ENCODE assay signal across 36 cellular contexts in the genomic region with DNA sequence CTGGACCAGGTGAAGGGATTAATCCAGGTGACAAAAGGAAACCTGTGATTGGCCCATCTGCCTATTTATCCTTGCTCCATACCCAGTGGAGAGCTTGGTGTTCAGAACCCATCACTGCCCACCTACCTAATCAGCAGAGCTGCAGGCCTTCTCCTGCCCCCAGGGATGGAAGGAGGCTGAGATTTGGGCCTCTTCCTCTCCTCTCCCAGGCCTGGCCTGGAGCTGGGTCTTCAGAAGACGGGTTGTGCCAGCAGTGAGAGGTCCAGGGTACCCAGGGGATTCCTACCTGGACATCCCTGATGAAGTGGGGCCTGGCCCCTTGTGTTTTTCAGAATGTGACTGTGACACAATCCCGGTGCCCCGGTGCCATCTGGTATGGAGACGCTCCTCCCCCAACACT.
"Had no signal": no experiment of that assay in that cellular context is flagged by ENCODE, and none has a peak within 500 bp of the region (broad histone marks: within the 10 kb centered on the region; RNA-seq: fewer than 3 reads in every experiment).

No MANE protein-coding gene starts in this region.

- ATAC-seq: activated CD4-positive, alpha-beta T cell treated with anti-CD3 and anti-CD28 coated beads for 36 hours; activated CD8-positive, alpha-beta memory T cell treated with anti-CD3 and anti-CD28 coated beads, Interleukin-2, amount 10 ng/mL, durations not matched to agents 7 days and 5 days; activated CD8-positive, alpha-beta T cell treated with anti-CD3 and anti-CD28 coated beads, Interleukin-2, amount 10 ng/mL, durations not matched to agents 7 days and 5 days; activated naive CD8-positive, alpha-beta T cell treated with anti-CD3 and anti-CD28 coated beads, Interleukin-2, amount 50 U/mL, for 24 hours had no signal

- H3K9me3 ChIP-seq: ascending aorta had no signal

- H3K4me3 ChIP-seq: ascending aorta, cardiac muscle cell had no signal

- H3K9me3 Mint-ChIP-seq: activated B cell treated with CpG ODN at 0.5 μM for 24 hours; activated CD4-positive, alpha-beta memory T cell treated with anti-CD3 and anti-CD28 coated beads for 36 hours; activated naive CD4-positive, alpha-beta T cell treated with anti-CD3 and anti-CD28 coated beads, Interleukin-2, amount 10 ng/mL, durations not matched to agents 7 days and 5 days; activated naive CD4-positive, alpha-beta T cell treated with anti-CD3 and anti-CD28 coated beads, Interleukin-2, amount 50 U/mL, for 24 hours; activated naive CD8-positive, alpha-beta T cell treated with anti-CD3 and anti-CD28 coated beads, Interleukin-2, amount 10 ng/mL, durations not matched to agents 7 days and 5 days; activated naive CD8-positive, alpha-beta T cell treated with anti-CD3 and anti-CD28 coated beads, Interleukin-2, amount 50 U/mL, for 24 hours; activated T-cell treated with anti-CD3 and anti-CD28 coated beads, Interleukin-2, amount 50 U/mL, for 24 hours; activated T-helper 2 cell treated with anti-CD3 and anti-CD28 coated beads, Interferon-gamma antibody, Interleukin-2, Interleukin-4, amounts not matched to agents 10 μg/mL and 5 μg/mL and 100 μg/mL, durations not matched to agents 14 hours and 24 hours and 36 hours; brain; central memory CD8-positive, alpha-beta T cell; T-helper 1 cell treated with Interleukin-12 subunit alpha and Interleukin-12 subunit beta and Interleukin-4 antibody, amounts not matched to agents 30 μg/mL and 1 μg/mL, for 36 hours; T-helper 2 cell treated with Interferon-gamma antibody and Interleukin-4, amounts not matched to agents 5 μg/mL and 100 μg/mL, for 36 hours had no signal

- H3K4me1 ChIP-seq: ascending aorta had no signal

- H3K36me3 ChIP-seq: ascending aorta, cardiac muscle cell had no signal

- H3K4me3 Mint-ChIP-seq: activated B cell treated with CpG ODN at 0.5 μM for 24 hours; activated CD4-positive, alpha-beta memory T cell treated with anti-CD3 and anti-CD28 coated beads for 36 hours; activated CD4-positive, alpha-beta T cell treated with anti-CD3 and anti-CD28 coated beads for 36 hours; activated CD8-positive, alpha-beta memory T cell treated with anti-CD3 and anti-CD28 coated beads, Interleukin-2, amount 10 ng/mL, durations not matched to agents 7 days and 5 days; activated CD8-positive, alpha-beta T cell treated with anti-CD3 and anti-CD28 coated beads, Interleukin-2, amount 10 ng/mL, durations not matched to agents 7 days and 5 days; activated naive CD4-positive, alpha-beta T cell treated with anti-CD3 and anti-CD28 coated beads, Interleukin-2, amount 10 ng/mL, durations not matched to agents 7 days and 5 days; activated naive CD4-positive, alpha-beta T cell treated with anti-CD3 and anti-CD28 coated beads, Interleukin-2, amount 50 U/mL, for 24 hours; activated naive CD8-positive, alpha-beta T cell; activated naive CD8-positive, alpha-beta T cell treated with anti-CD3 and anti-CD28 coated beads, Interleukin-2, amount 10 ng/mL, durations not matched to agents 7 days and 5 days; activated naive CD8-positive, alpha-beta T cell treated with anti-CD3 and anti-CD28 coated beads, Interleukin-2, amount 50 U/mL, for 24 hours; activated T-cell treated with anti-CD3 and anti-CD28 coated beads, Interleukin-2, amount 50 U/mL, for 24 hours; brain; central memory CD8-positive, alpha-beta T cell; T-helper 1 cell treated with Interleukin-12 subunit alpha and Interleukin-12 subunit beta and Interleukin-4 antibody, amounts not matched to agents 30 μg/mL and 1 μg/mL, for 36 hours; T-helper 2 cell treated with Interferon-gamma antibody and Interleukin-4, amounts not matched to agents 5 μg/mL and 100 μg/mL, for 36 hours had no signal

- H3K27ac Mint-ChIP-seq: activated B cell treated with CpG ODN at 0.5 μM for 24 hours; activated CD4-positive, alpha-beta memory T cell treated with anti-CD3 and anti-CD28 coated beads for 36 hours; activated CD4-positive, alpha-beta T cell treated with anti-CD3 and anti-CD28 coated beads for 36 hours; activated CD8-positive, alpha-beta memory T cell treated with anti-CD3 and anti-CD28 coated beads, Interleukin-2, amount 10 ng/mL, durations not matched to agents 7 days and 5 days; activated CD8-positive, alpha-beta T cell treated with anti-CD3 and anti-CD28 coated beads, Interleukin-2, amount 10 ng/mL, durations not matched to agents 7 days and 5 days; activated naive CD4-positive, alpha-beta T cell treated with anti-CD3 and anti-CD28 coated beads, Interleukin-2, amount 10 ng/mL, durations not matched to agents 7 days and 5 days; activated naive CD4-positive, alpha-beta T cell treated with anti-CD3 and anti-CD28 coated beads, Interleukin-2, amount 50 U/mL, for 24 hours; activated naive CD8-positive, alpha-beta T cell; activated naive CD8-positive, alpha-beta T cell treated with anti-CD3 and anti-CD28 coated beads, Interleukin-2, amount 10 ng/mL, durations not matched to agents 7 days and 5 days; activated naive CD8-positive, alpha-beta T cell treated with anti-CD3 and anti-CD28 coated beads, Interleukin-2, amount 50 U/mL, for 24 hours; activated T-cell treated with anti-CD3 and anti-CD28 coated beads, Interleukin-2, amount 50 U/mL, for 24 hours; activated T-helper 2 cell treated with anti-CD3 and anti-CD28 coated beads, Interferon-gamma antibody, Interleukin-2, Interleukin-4, amounts not matched to agents 10 μg/mL and 5 μg/mL and 100 μg/mL, durations not matched to agents 14 hours and 24 hours and 36 hours; brain; T-helper 1 cell treated with Interleukin-12 subunit alpha and Interleukin-12 subunit beta and Interleukin-4 antibody, amounts not matched to agents 30 μg/mL and 1 μg/mL, for 36 hours; T-helper 2 cell treated with Interferon-gamma antibody and Interleukin-4, amounts not matched to agents 5 μg/mL and 100 μg/mL, for 36 hours had no signal

- DNase-seq: activated B cell treated with CpG ODN at 0.5 μM for 24 hours; activated CD4-positive, alpha-beta memory T cell treated with anti-CD3 and anti-CD28 coated beads for 36 hours; activated CD4-positive, alpha-beta T cell treated with anti-CD3 and anti-CD28 coated beads for 36 hours; activated CD4-positive, alpha-beta T cell treated with anti-CD3 and anti-CD28 coated beads for 48 hours; activated CD4-positive, alpha-beta T cell treated with anti-CD3 and anti-CD28 coated beads, Interleukin-2, amount 50 U/mL, for 1 hour; activated CD4-positive, alpha-beta T cell treated with anti-CD3 and anti-CD28 coated beads, Interleukin-2, amount 50 U/mL, for 4 hours; activated CD4-positive, CD25-positive, alpha-beta regulatory T cell treated with anti-CD3 and anti-CD28 coated beads, Interleukin-2, amount 50 U/mL, for 72 hours; activated CD8-positive, alpha-beta memory T cell treated with anti-CD3 and anti-CD28 coated beads for 24 hours; activated CD8-positive, alpha-beta memory T cell treated with anti-CD3 and anti-CD28 coated beads, Interleukin-2, amount 10 ng/mL, durations not matched to agents 7 days and 5 days; activated CD8-positive, alpha-beta memory T cell treated with anti-CD3 and anti-CD28 coated beads, Interleukin-2, amount 50 U/mL, for 48 hours; activated CD8-positive, alpha-beta T cell treated with anti-CD3 and anti-CD28 coated beads, Interleukin-2, amount 10 ng/mL, durations not matched to agents 7 days and 5 days; activated effector memory CD4-positive, alpha-beta T cell treated with Interleukin-2 at 50 U/mL for 16 hours; activated gamma-delta T cell; activated naive CD4-positive, alpha-beta T cell treated with anti-CD3 and anti-CD28 coated beads, Interleukin-2, amount 10 ng/mL, durations not matched to agents 7 days and 5 days; activated naive CD4-positive, alpha-beta T cell treated with Interleukin-2 at 50 U/mL for 16 hours; activated naive CD8-positive, alpha-beta T cell treated with anti-CD3 and anti-CD28 coated beads, Interleukin-2, amount 10 ng/mL, durations not matched to agents 7 days and 5 days; activated naive CD8-positive, alpha-beta T cell treated with anti-CD3 and anti-CD28 coated beads, Interleukin-2, amount 50 U/mL, for 24 hours; activated T-cell treated with anti-CD3 and anti-CD28 coated beads, Interleukin-2, amount 50 U/mL, for 24 hours; activated T-cell treated with anti-CD3 and anti-CD28 coated beads, Interleukin-2, amount 50 U/mL, for 48 hours; amygdala; anterior cingulate cortex; caudate nucleus; cerebellar nuclear complex; T-helper 1 cell; T-helper 2 cell; T-helper 9 cell had no signal

- H3K27me3 ChIP-seq: ascending aorta, cardiac muscle cell had no signal

- H3K4me1 Mint-ChIP-seq: activated B cell treated with CpG ODN at 0.5 μM for 24 hours; activated CD4-positive, alpha-beta T cell treated with anti-CD3 and anti-CD28 coated beads for 36 hours; activated CD8-positive, alpha-beta memory T cell treated with anti-CD3 and anti-CD28 coated beads, Interleukin-2, amount 10 ng/mL, durations not matched to agents 7 days and 5 days; activated naive CD4-positive, alpha-beta T cell treated with anti-CD3 and anti-CD28 coated beads, Interleukin-2, amount 10 ng/mL, durations not matched to agents 7 days and 5 days; activated naive CD4-positive, alpha-beta T cell treated with anti-CD3 and anti-CD28 coated beads, Interleukin-2, amount 50 U/mL, for 24 hours; activated naive CD8-positive, alpha-beta T cell treated with anti-CD3 and anti-CD28 coated beads, Interleukin-2, amount 10 ng/mL, durations not matched to agents 7 days and 5 days; activated naive CD8-positive, alpha-beta T cell treated with anti-CD3 and anti-CD28 coated beads, Interleukin-2, amount 50 U/mL, for 24 hours; brain; central memory CD8-positive, alpha-beta T cell had no signal

- H3K27ac ChIP-seq: ascending aorta, cardiac muscle cell, VCaP had no signal

- H3K27me3 Mint-ChIP-seq: activated CD4-positive, alpha-beta memory T cell treated with anti-CD3 and anti-CD28 coated beads for 36 hours; activated CD8-positive, alpha-beta memory T cell treated with anti-CD3 and anti-CD28 coated beads, Interleukin-2, amount 10 ng/mL, durations not matched to agents 7 days and 5 days; activated naive CD8-positive, alpha-beta T cell; activated naive CD8-positive, alpha-beta T cell treated with anti-CD3 and anti-CD28 coated beads, Interleukin-2, amount 50 U/mL, for 24 hours; activated T-cell treated with anti-CD3 and anti-CD28 coated beads, Interleukin-2, amount 50 U/mL, for 24 hours had no signal

- H3K36me3 Mint-ChIP-seq: activated CD4-positive, alpha-beta memory T cell treated with anti-CD3 and anti-CD28 coated beads for 36 hours; activated CD8-positive, alpha-beta memory T cell treated with anti-CD3 and anti-CD28 coated beads, Interleukin-2, amount 10 ng/mL, durations not matched to agents 7 days and 5 days; activated naive CD4-positive, alpha-beta T cell treated with anti-CD3 and anti-CD28 coated beads, Interleukin-2, amount 10 ng/mL, durations not matched to agents 7 days and 5 days; activated naive CD4-positive, alpha-beta T cell treated with anti-CD3 and anti-CD28 coated beads, Interleukin-2, amount 50 U/mL, for 24 hours; activated naive CD8-positive, alpha-beta T cell; activated naive CD8-positive, alpha-beta T cell treated with anti-CD3 and anti-CD28 coated beads, Interleukin-2, amount 10 ng/mL, durations not matched to agents 7 days and 5 days; brain had no signal
